8 cellular contexts compared by ENCODE assay signal in genomic region chr7:100430450-100431285, GRCh38. TPM values are rescaled to one million over a fixed set of nuclear protein-coding genes. Genes with fewer than 3 reads are reported as not detected.
DNase-seq lines count a peak whose midpoint lies in the region; ATAC-seq and TF ChIP-seq lines count a peak whose summit lies in the region.

No MANE protein-coding gene starts in this region.

- CTCF ChIA-PET in BJ (lab: Yijun Ruan, JAX) = no interaction called here

- H3K9me3 Mint-ChIP-seq in osteocyte (ENCODE audit: unreplicated experiment) = no peaks in the 10 kb centered on the region

- peak overlapping the region; percentile 76 for H3K4me3 Mint-ChIP-seq in osteocyte (ENCODE audit: unreplicated experiment)

- H3K36me3 Mint-ChIP-seq in osteocyte (ENCODE audit: unreplicated experiment) = peaks cover 27% of the 10 kb centered on the region

- peak overlapping the region; percentile 82 for H3K27ac Mint-ChIP-seq in osteocyte (ENCODE audit: unreplicated experiment)

- H3K36me3 ChIP-seq in BJ (ENCODE audit: control insufficient read depth, insufficient read depth, low read length) (peaks cover 19% of the 10 kb centered on the region), HUES48 (ENCODE audit: control insufficient read depth, insufficient read depth, low read length) (peaks cover 42% of the 10 kb centered on the region)

- peak overlapping the region; percentile 41; the same call in 1 of the 2 replicates for H3K9ac ChIP-seq in HUES48 (ENCODE audit: low read depth, low read length)

- no peak for ATAC-seq in HG03469 (IDR thresholded peaks at IDR 0.05; ENCODE audit: unreplicated experiment)

- no peak for TF ChIP-seq CTCF in BJ (IDR thresholded peaks at IDR 0.05; ENCODE audit: insufficient read depth, low read depth, low read length)
- TF ChIP-seq CTCF in fibroblast of mammary gland (conservative IDR thresholded peaks at IDR 0.05; ENCODE audit: control insufficient read depth, insufficient read depth, low read depth, low read length) = no peak
- TF ChIP-seq CTCF in osteocyte (IDR thresholded peaks at IDR 0.05) = no peak

- no peaks in the 10 kb centered on the region for H3K9me3 ChIP-seq in HUES48 (ENCODE audit: control insufficient read depth, insufficient read depth, low read length)

- H3K27me3 Mint-ChIP-seq in osteocyte (ENCODE audit: unreplicated experiment) = no peaks in the 10 kb centered on the region

- POLR2A ChIA-PET in BJ (lab: Charles Lee) = no interaction called here

- peak overlapping the region; percentile 100 for H3K27ac ChIP-seq in HUES48 (ENCODE audit: low read depth, low read length)

- peaks cover 14% of the 10 kb centered on the region for H3K4me1 ChIP-seq in HUES48 (ENCODE audit: control insufficient read depth, insufficient read depth, low read length)

- peaks cover 45% of the 10 kb centered on the region for H3K4me1 Mint-ChIP-seq in osteocyte (ENCODE audit: unreplicated experiment)

- H3K4me3 ChIP-seq in BJ (ENCODE audit: low read depth, low read length) (peak overlapping the region; percentile 84), HUES48 (ENCODE audit: low read depth, low read length) (peak overlapping the region; percentile 83), fibroblast of mammary gland (ENCODE audit: control insufficient read depth, low read depth, low read length) (peak overlapping the region; percentile 84)

- DNase-seq in BJ (ENCODE audit: low read depth) = no peak
- DNase-seq in activated T-cell treated with anti-CD3 and anti-CD28 coated beads, Interleukin-2, amount 50 U/mL, for 1 hour = peak; percentile 46
- peak; percentile 17 for DNase-seq in fibroblast of mammary gland (ENCODE audit: low read depth)
- no peak for DNase-seq in osteocyte (ENCODE audit: extremely low spot score, unreplicated experiment)
- DNase-seq in iPS-NIHi7 (ENCODE audit: extremely low spot score) = no peak
- DNase-seq in KG1 (lab: John Stamatoyannopoulos, UW) = no peak

- H3K27me3 ChIP-seq in BJ (ENCODE audit: control insufficient read depth, insufficient read depth, low read length) (no peaks in the 10 kb centered on the region), HUES48 (ENCODE audit: control insufficient read depth, insufficient read depth, low read length) (peaks cover 7% of the 10 kb centered on the region)

RNA-seq across cellular contexts. Expression of gene MEPCE, which starts 1.0 kb away (rescaled TPM):
- polyA plus RNA-seq in BJ (2011; rRNA removed) = 15.7 and 19.1 TPM in 2 replicates
- polyA minus RNA-seq in BJ (2011; rRNA and poly(A)+ RNA removed) = 18.9 and 25.2 TPM in 2 replicates
- 50.0 and 50.1 TPM in 2 replicates for total RNA-seq in osteocyte

RNA-seq across cellular contexts. Expression of gene ZCWPW1, which starts 2.2 kb away (rescaled TPM):
- polyA plus RNA-seq in BJ (2011; rRNA removed) = 2.2 and 2.8 TPM in 2 replicates
- 1.1 and 1.4 TPM in 2 replicates for polyA minus RNA-seq in BJ (2011; rRNA and poly(A)+ RNA removed)
- 4.4 and 5.0 TPM in 2 replicates for total RNA-seq in osteocyte

RNA-seq across cellular contexts. Expression of gene PPP1R35, which starts 5.6 kb away (rescaled TPM):
- polyA plus RNA-seq in BJ (2011; rRNA removed) = 10.6 and 13.1 TPM in 2 replicates
- polyA minus RNA-seq in BJ (2011; rRNA and poly(A)+ RNA removed) = 3.6 and 7.1 TPM in 2 replicates
- 22.8 and 32.1 TPM in 2 replicates for total RNA-seq in osteocyte

RNA-seq across cellular contexts. Expression of gene SPACDR, which starts 33.4 kb away (rescaled TPM):
- polyA plus RNA-seq in BJ (2011; rRNA removed) = 0.21 and 0.32 TPM in 2 replicates
- 0.38 TPM in 1 of 2 replicates, not detected in the other for polyA minus RNA-seq in BJ (2011; rRNA and poly(A)+ RNA removed)
- total RNA-seq in osteocyte = 0.46 TPM in 1 of 2 replicates, not detected in the other

RNA-seq across cellular contexts. Expression of gene TSC22D4, which starts 48.3 kb away (rescaled TPM):
- 9.7 and 20.7 TPM in 2 replicates for polyA plus RNA-seq in BJ (2011; rRNA removed)
- 7.5 and 9.5 TPM in 2 replicates for polyA minus RNA-seq in BJ (2011; rRNA and poly(A)+ RNA removed)
- total RNA-seq in osteocyte = 46.8 and 46.9 TPM in 2 replicates

Comparison
In these comparisons a context has a peak if more than half of its experiments do, and no peak if none do; other contexts are left out.
1. DNase-seq: peak in activated T-cell treated with anti-CD3 and anti-CD28 coated beads, Interleukin-2, amount 50 U/mL, for 1 hour (single experiment) and fibroblast of mammary gland (single experiment); none in BJ (single experiment), osteocyte (single experiment), iPS-NIHi7 (single experiment) and KG1 (single experiment).
2. Peak in every context shown above with its lines, with median percentiles within 50 percentile points of each other: H3K4me3 ChIP-seq.